ENCODE assay signal across 10 cellular contexts in genomic region chr2:64063924-64064331, GRCh38. TPM values are rescaled to one million over a fixed set of nuclear protein-coding genes. Genes with fewer than 3 reads are reported as not detected.
DNase-seq lines count a peak whose midpoint lies in the region; ATAC-seq, FAIRE-seq and TF ChIP-seq lines count a peak whose summit lies in the region.
"Had no signal": no experiment of that assay in that cellular context is flagged by ENCODE, and none has a peak within 500 bp of the region (broad histone marks: within the 10 kb centered on the region; RNA-seq: fewer than 3 reads in every experiment).

No MANE protein-coding gene starts in this region.

- H3K4me1 Mint-ChIP-seq in activated CD8-positive, alpha-beta T cell treated with anti-CD3 and anti-CD28 coated beads, Interleukin-2, amount 10 ng/mL, durations not matched to agents 7 days and 5 days (ENCODE audit: low read depth): peaks cover 22% of the 10 kb centered on the region

- H3K9me3 ChIP-seq in smooth muscle cell (replicated peaks; ENCODE audit: low read depth) (no peaks in the 10 kb centered on the region), spleen (no peaks in the 10 kb centered on the region)

- no peaks in the 10 kb centered on the region for H3K9me3 Mint-ChIP-seq in activated CD8-positive, alpha-beta T cell treated with anti-CD3 and anti-CD28 coated beads, Interleukin-2, amount 10 ng/mL, durations not matched to agents 7 days and 5 days (ENCODE audit: insufficient read depth)

- DNase-seq in HT1080 (ENCODE audit: low read depth) (peak; percentile 58), left ventricle myocardium superior (no peak), smooth muscle cell (lab: John Stamatoyannopoulos, UW; ENCODE audit: unreplicated experiment) (no peak), spleen (no peak), GM12892 (ENCODE audit: insufficient read length) (no peak), KBM-7 (no peak)
- DNase-seq in activated CD8-positive, alpha-beta T cell treated with anti-CD3 and anti-CD28 coated beads, Interleukin-2, amount 10 ng/mL, durations not matched to agents 7 days and 5 days: no peak
- DNase-seq: activated T-cell treated with anti-CD3 and anti-CD28 coated beads for 4 hours had no signal

- in situ Hi-C loops in KBM-7 (cut with MboI; ENCODE audit: low pct_unique_long_range_greater_than_20kb, low sequenced_read_pairs): loop anchor here (25.0 kb wide), 1 partner anchor 248 kb away; no protein-coding TSS in a partner anchor

- H2AFZ ChIP-seq in smooth muscle cell (ENCODE audit: low read depth): peak overlapping the region; percentile 6

- no peak overlapping the region for H3K4me3 Mint-ChIP-seq in activated CD8-positive, alpha-beta T cell treated with anti-CD3 and anti-CD28 coated beads, Interleukin-2, amount 10 ng/mL, durations not matched to agents 7 days and 5 days

- no peaks in the 10 kb centered on the region for H3K27me3 ChIP-seq in smooth muscle cell (ENCODE audit: low read depth)
- no peaks in the 10 kb centered on the region for H3K27me3 ChIP-seq in spleen (replicated peaks in 1 of 7)

- intact Hi-C loops in left ventricle myocardium superior (cut with micrococcal nuclease) (no loop called here), spleen (cut with DNase I; ENCODE audit: low total_unique reads) (no loop called here)

- H3K4me3 ChIP-seq in smooth muscle cell (no peak overlapping the region), spleen (no peak overlapping the region)

- peaks cover 21% of the 10 kb centered on the region for H3F3A ChIP-seq in smooth muscle cell (ENCODE audit: low read depth)

- no peaks in the 10 kb centered on the region for H3K79me2 ChIP-seq in smooth muscle cell (ENCODE audit: low read depth)

- H3K4me1 ChIP-seq in smooth muscle cell (ENCODE audit: low read depth) (peaks cover 11% of the 10 kb centered on the region), spleen (peaks cover 0 to 11% (median 5%) of the 10 kb centered on the region in 6 donors)

- H3K4me2 ChIP-seq in smooth muscle cell: peak overlapping the region; percentile 6

- H3K27me3 Mint-ChIP-seq in activated CD8-positive, alpha-beta T cell treated with anti-CD3 and anti-CD28 coated beads, Interleukin-2, amount 10 ng/mL, durations not matched to agents 7 days and 5 days (ENCODE audit: low read depth): no peaks in the 10 kb centered on the region

- H3K36me3 ChIP-seq in smooth muscle cell (ENCODE audit: low read depth) (no peaks in the 10 kb centered on the region), spleen (no peaks in the 10 kb centered on the region)

- H3K36me3 Mint-ChIP-seq in activated CD8-positive, alpha-beta T cell treated with anti-CD3 and anti-CD28 coated beads, Interleukin-2, amount 10 ng/mL, durations not matched to agents 7 days and 5 days (ENCODE audit: low read depth): no peaks in the 10 kb centered on the region

- CTCF ChIA-PET in activated CD8-positive, alpha-beta T cell treated with anti-CD3 and anti-CD28 coated beads, Interleukin-2, amount 10 ng/mL, durations not matched to agents 7 days and 5 days (lab: Charles Lee): interaction anchor here (0.9 to 1.4 kb wide), 3 partner anchors 10 to 266 kb away, joined by 3 to 4 read pairs (median 4); no protein-coding TSS in a partner anchor

- FAIRE-seq in GM12892 (lab: Jason Lieb, UNC): no peak

- no peak for ATAC-seq in activated CD8-positive, alpha-beta T cell treated with anti-CD3 and anti-CD28 coated beads, Interleukin-2, amount 10 ng/mL, durations not matched to agents 7 days and 5 days
- ATAC-seq in left ventricle myocardium superior (peak; percentile 86), HG02610 (IDR thresholded peaks at IDR 0.05; ENCODE audit: unreplicated experiment) (no peak)
- ATAC-seq: HCT116 had no signal

- WGBS in smooth muscle cell (ENCODE audit: low lambda C conversion rate): 14% methylated on average over 4 of the region's 4 CpGs
- 68 to 82% (median 75%) methylated on average over 4 of the region's 4 CpGs for WGBS in spleen, 5 donors

- peak overlapping the region; percentile 27 for H3K27ac Mint-ChIP-seq in activated CD8-positive, alpha-beta T cell treated with anti-CD3 and anti-CD28 coated beads, Interleukin-2, amount 10 ng/mL, durations not matched to agents 7 days and 5 days

- no peaks in the 10 kb centered on the region for H4K20me1 ChIP-seq in smooth muscle cell (ENCODE audit: low read depth)

- no peak for TF ChIP-seq POLR2A in spleen (IDR thresholded peaks at IDR 0.05)
- TF ChIP-seq POLR2A in GM12892 (IDR thresholded peaks at IDR 0.05; ENCODE audit: low read depth, low read length): no peak

- H3K27ac ChIP-seq in smooth muscle cell (ENCODE audit: low read depth) (peak overlapping the region; percentile 75), spleen (peak overlapping the region in 4 of 8 donors; percentile 7 to 38 (median 12))

- no peak for TF ChIP-seq CTCF in smooth muscle cell (IDR thresholded peaks at IDR 0.05; ENCODE audit: borderline replicate concordance, insufficient read depth, poor library complexity, severe bottlenecking)
- TF ChIP-seq CTCF in spleen (IDR thresholded peaks at IDR 0.05 in 8 of 11, conservative IDR thresholded peaks at IDR 0.05 in 3 of 11): no peak

- POLR2A ChIA-PET in activated CD8-positive, alpha-beta T cell treated with anti-CD3 and anti-CD28 coated beads, Interleukin-2, amount 10 ng/mL, durations not matched to agents 7 days and 5 days (lab: Charles Lee): interaction anchor here (0.5 kb wide), 1 partner anchor 23 kb away, joined by 3 read pairs; no protein-coding TSS in a partner anchor

- peak overlapping the region; percentile 14 for H3K9ac ChIP-seq in smooth muscle cell (ENCODE audit: low read depth)

RNA-seq across cellular contexts. Expression of gene VPS54, which starts 44.7 kb away (rescaled TPM):
- 9.8 TPM in 2 replicates for total RNA-seq in HT1080 (2014; rRNA removed; shearing (Covaris generic))
- polyA plus RNA-seq in HT1080 (2015; cell fraction: cytosol; rRNA removed): 9.8 and 10.6 TPM in 2 replicates
- polyA plus RNA-seq in HT1080 (2015; cell fraction: nucleus; rRNA removed): 11.1 and 13.4 TPM in 2 replicates
- 10 to 100 TPM; 13.4 to 14.3 TPM for total RNA-seq in activated CD8-positive, alpha-beta T cell treated with anti-CD3 and anti-CD28 coated beads, Interleukin-2, amount 10 ng/mL, durations not matched to agents 7 days and 5 days
- total RNA-seq in left ventricle myocardium superior (10.7 TPM), smooth muscle cell (36.9 and 40.8 TPM in 2 replicates), spleen (10 to 100 TPM; 20.2 to 31.3 (median 26.1) TPM)
- polyA plus RNA-seq in smooth muscle cell (12.8 and 13.2 TPM in 2 replicates), spleen (10 to 100 TPM in 2 of 3 donors, 1 to 10 TPM in 1; 9.2 to 13.7 (median 11.6) TPM)
- polyA plus RNA-seq in GM12892 (2012; ENCODE audit: missing spikeins): 10.5 TPM
